ENCODE assay signal across 33 cellular contexts in genomic region chr12:49546481-49546880, GRCh38. TPM values are rescaled to one million over a fixed set of nuclear protein-coding genes. Genes with fewer than 3 reads are reported as not detected.
"Had no signal": no experiment of that assay in that cellular context is flagged by ENCODE, and none has a peak within 500 bp of the region (broad histone marks: within the 10 kb centered on the region; RNA-seq: fewer than 3 reads in every experiment).

No MANE protein-coding gene starts in this region.

- H3K4me3 ChIP-seq: dorsolateral prefrontal cortex, gastrocnemius medialis, hepatocyte, left lung, mucosa of descending colon, prostate gland, right atrium auricular region, smooth muscle cell, stomach, tibial artery had no signal

- H3K4me3 Mint-ChIP-seq: mesothelial cell of epicardium; natural killer cell treated with Interleukin-12 subunit alpha and Interleukin-12 subunit beta and Interleukin-15 and Interleukin-18, amount 100 ng/mL, for 72 hours; neural crest cell; type B pancreatic cell had no signal

- H3K79me2 ChIP-seq: hepatocyte, parathyroid adenoma had no signal

- ATAC-seq: esophagus mucosa; gastrocnemius medialis; left lung; mucosa of descending colon; natural killer cell treated with Interleukin-12 subunit alpha and Interleukin-12 subunit beta and Interleukin-15 and Interleukin-18, amount 100 ng/mL, for 72 hours; sciatic nerve had no signal

- H2AFZ ChIP-seq: hepatocyte, parathyroid adenoma had no signal

- H3K4me2 ChIP-seq: hepatocyte, smooth muscle cell had no signal

- DNase-seq: dorsolateral prefrontal cortex; effector CD4-positive, alpha-beta T cell; foreskin fibroblast; gastrocnemius medialis; kidney; mesenchymal stem cell; mucosa of descending colon; naive B cell; stimulated activated CD4-positive, alpha-beta T cell treated with anti-CD3 and anti-CD28 coated beads, Interleukin-12 subunit alpha, Interleukin-12 subunit beta, amount 100 ng/mL, for 4 hours; stimulated activated CD4-positive, alpha-beta T cell treated with anti-CD3 and anti-CD28 coated beads, Interleukin-1b, Interleukin-23, amount 100 ng/mL, for 48 hours; stimulated activated CD4-positive, alpha-beta T cell treated with anti-CD3 and anti-CD28 coated beads, Interleukin-4, amount 100 ng/mL, for 1 hour; stimulated activated CD8-positive, alpha-beta memory T cell treated with anti-CD3 and anti-CD28 coated beads, Interleukin-4, amount 100 ng/mL, for 48 hours; stimulated activated naive CD4-positive, alpha-beta T cell treated with Interleukin-2 at 50 U/mL for 16 hours; stomach; tibial artery had no signal

- H3K9me3 ChIP-seq: gastrocnemius medialis, left lung, mucosa of descending colon, neutrophil, prostate gland, right atrium auricular region, stomach, tibial artery had no signal

- H3K9ac ChIP-seq: parathyroid adenoma had no signal

- H3K36me3 Mint-ChIP-seq: mesothelial cell of epicardium; naive B cell; natural killer cell treated with Interleukin-12 subunit alpha and Interleukin-12 subunit beta and Interleukin-15 and Interleukin-18, amount 100 ng/mL, for 72 hours; type B pancreatic cell had no signal

- H3K4me1 ChIP-seq: prostate gland had no signal

- H3K27ac ChIP-seq: epithelial cell of prostate, gastrocnemius medialis, hepatocyte, left lung, neutrophil, parathyroid adenoma, prostate gland, right atrium auricular region, stomach, tibial artery had no signal

- H3K27ac Mint-ChIP-seq: mesothelial cell of epicardium; naive B cell; natural killer cell treated with Interleukin-12 subunit alpha and Interleukin-12 subunit beta and Interleukin-15 and Interleukin-18, amount 100 ng/mL, for 72 hours; type B pancreatic cell had no signal

- H3K36me3 ChIP-seq: gastrocnemius medialis, left lung, neutrophil, prostate gland, right atrium auricular region, stomach, tibial artery had no signal

- H3K9me3 Mint-ChIP-seq: mesothelial cell of epicardium; natural killer cell treated with Interleukin-12 subunit alpha and Interleukin-12 subunit beta and Interleukin-15 and Interleukin-18, amount 100 ng/mL, for 72 hours; neural crest cell; type B pancreatic cell had no signal

- H3K27me3 ChIP-seq: right atrium auricular region had no signal

RNA-seq across cellular contexts. Expression of gene KCNH3, which starts 7.7 kb away (rescaled TPM):
- total RNA-seq: esophagus mucosa, gastrocnemius medialis, glomerular endothelial cell, lung microvascular endothelial cell, subcutaneous adipose tissue had no signal

RNA-seq across cellular contexts. Expression of gene FAM186B, which starts 59.0 kb away (rescaled TPM):
- total RNA-seq: temporal lobe had no signal
